ENCODE assay signal across 1 cellular context in the genomic region with DNA sequence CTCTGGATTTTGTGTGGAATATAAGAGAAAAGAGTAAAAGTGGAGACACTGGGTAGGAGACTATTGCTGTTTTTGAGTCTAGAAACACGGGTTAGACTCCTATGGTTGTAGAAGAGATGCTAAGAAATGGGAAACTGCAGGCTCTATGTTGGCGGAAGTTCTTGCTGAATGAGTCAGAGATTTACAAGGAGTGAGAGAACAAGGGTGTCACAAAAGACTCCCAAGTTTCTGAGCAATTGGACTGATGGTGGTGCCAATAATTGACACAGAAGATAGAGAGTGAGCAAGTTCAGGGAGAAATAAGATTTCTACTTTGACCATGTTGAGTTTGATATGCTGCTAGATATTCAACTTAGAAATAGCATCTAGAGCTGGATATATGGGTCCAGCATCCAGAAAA.
TF ChIP-seq lines count a peak whose summit lies in the region.

No MANE protein-coding gene starts in this region.

TF ChIP-seq in IMR-90, 13 proteins besides CTCF, POLR2A, EP300 and RAD21:
- TF ChIP-seq RFX5 (IDR thresholded peaks at IDR 0.05; ENCODE audit: low read depth, low read length) (no peak), MXI1 (IDR thresholded peaks at IDR 0.05; ENCODE audit: borderline replicate concordance, low read depth, low read length) (no peak), FOS (IDR thresholded peaks at IDR 0.05; ENCODE audit: low read depth, low read length) (no peak), BHLHE40 (IDR thresholded peaks at IDR 0.05; ENCODE audit: low read depth, low read length) (no peak), CEBPB (IDR thresholded peaks at IDR 0.05; ENCODE audit: low read depth, low read length) (no peak), MAZ (IDR thresholded peaks at IDR 0.05; ENCODE audit: borderline replicate concordance, low read depth, low read length) (no peak), RCOR1 (IDR thresholded peaks at IDR 0.05; ENCODE audit: insufficient replicate concordance, low read length) (no peak), SMC3 (IDR thresholded peaks at IDR 0.05; ENCODE audit: low read depth, low read length) (no peak), CHD1 (IDR thresholded peaks at IDR 0.05; ENCODE audit: low read depth, low read length) (no peak), MAFK (IDR thresholded peaks at IDR 0.05; ENCODE audit: low read depth, low read length) (no peak)
- TF ChIP-seq, protein P1, sequence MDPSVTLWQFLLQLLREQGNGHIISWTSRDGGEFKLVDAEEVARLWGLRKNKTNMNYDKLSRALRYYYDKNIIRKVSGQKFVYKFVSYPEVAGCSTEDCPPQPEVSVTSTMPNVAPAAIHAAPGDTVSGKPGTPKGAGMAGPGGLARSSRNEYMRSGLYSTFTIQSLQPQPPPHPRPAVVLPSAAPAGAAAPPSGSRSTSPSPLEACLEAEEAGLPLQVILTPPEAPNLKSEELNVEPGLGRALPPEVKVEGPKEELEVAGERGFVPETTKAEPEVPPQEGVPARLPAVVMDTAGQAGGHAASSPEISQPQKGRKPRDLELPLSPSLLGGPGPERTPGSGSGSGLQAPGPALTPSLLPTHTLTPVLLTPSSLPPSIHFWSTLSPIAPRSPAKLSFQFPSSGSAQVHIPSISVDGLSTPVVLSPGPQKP (IDR thresholded peaks at IDR 0.05; ENCODE audit: borderline replicate concordance, low read depth, low read length): no peak
- TF ChIP-seq, protein P2, sequence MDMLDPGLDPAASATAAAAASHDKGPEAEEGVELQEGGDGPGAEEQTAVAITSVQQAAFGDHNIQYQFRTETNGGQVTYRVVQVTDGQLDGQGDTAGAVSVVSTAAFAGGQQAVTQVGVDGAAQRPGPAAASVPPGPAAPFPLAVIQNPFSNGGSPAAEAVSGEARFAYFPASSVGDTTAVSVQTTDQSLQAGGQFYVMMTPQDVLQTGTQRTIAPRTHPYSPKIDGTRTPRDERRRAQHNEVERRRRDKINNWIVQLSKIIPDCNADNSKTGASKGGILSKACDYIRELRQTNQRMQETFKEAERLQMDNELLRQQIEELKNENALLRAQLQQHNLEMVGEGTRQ (IDR thresholded peaks at IDR 0.05; ENCODE audit: low read depth, low read length): no peak
